ENCODE assay signal across 14 cellular contexts in genomic region chr3:71402280-71402679, GRCh38.
"Had no signal": no experiment of that assay in that cellular context is flagged by ENCODE, and none has a peak within 500 bp of the region (broad histone marks: within the 10 kb centered on the region; RNA-seq: fewer than 3 reads in every experiment).

No MANE protein-coding gene starts in this region.

- H3K27me3 ChIP-seq: cardiac muscle cell, right atrium auricular region, stomach had no signal

- H3K27ac Mint-ChIP-seq: activated T-helper 17 cell treated with anti-CD3 and anti-CD28 coated beads, Interleukin-2, amount 50 U/mL, for 72 hours; natural killer cell had no signal

- ATAC-seq: activated T-helper 17 cell treated with anti-CD3 and anti-CD28 coated beads, Interleukin-2, amount 50 U/mL, for 72 hours; natural killer cell had no signal

- H3K9me3 Mint-ChIP-seq: activated T-helper 17 cell treated with anti-CD3 and anti-CD28 coated beads, Interleukin-2, amount 50 U/mL, for 72 hours; natural killer cell had no signal

- H3K36me3 Mint-ChIP-seq: natural killer cell had no signal

- H3K36me3 ChIP-seq: cardiac muscle cell, right atrium auricular region, stomach, thoracic aorta had no signal

- H3K27me3 Mint-ChIP-seq: activated T-helper 17 cell treated with anti-CD3 and anti-CD28 coated beads, Interleukin-2, amount 50 U/mL, for 72 hours had no signal

- H3K4me3 ChIP-seq: cardiac muscle cell, right atrium auricular region, skin epidermis, stomach, thoracic aorta had no signal

- DNase-seq: activated CD4-positive, CD25-positive, alpha-beta regulatory T cell treated with anti-CD3 and anti-CD28 coated beads, Interleukin-2, amount 50 U/mL, for 72 hours; activated naive CD4-positive, alpha-beta T cell treated with Interleukin-2 at 50 U/mL for 16 hours; erythroblast; islet precursor cell; natural killer cell; nucleus accumbens; stimulated activated CD4-positive, alpha-beta T cell treated with anti-CD3 and anti-CD28 coated beads, Interleukin-4, amount 100 ng/mL, for 24 hours; stomach; T-helper 9 cell had no signal

- H3K27ac ChIP-seq: right atrium auricular region, skin epidermis, stomach, thoracic aorta had no signal

- H3K9me3 ChIP-seq: right atrium auricular region, stomach, thoracic aorta had no signal

- H3K4me3 Mint-ChIP-seq: activated T-helper 17 cell treated with anti-CD3 and anti-CD28 coated beads, Interleukin-2, amount 50 U/mL, for 72 hours; natural killer cell had no signal
